ENCODE assay signal across 5 cellular contexts in the genomic region with DNA sequence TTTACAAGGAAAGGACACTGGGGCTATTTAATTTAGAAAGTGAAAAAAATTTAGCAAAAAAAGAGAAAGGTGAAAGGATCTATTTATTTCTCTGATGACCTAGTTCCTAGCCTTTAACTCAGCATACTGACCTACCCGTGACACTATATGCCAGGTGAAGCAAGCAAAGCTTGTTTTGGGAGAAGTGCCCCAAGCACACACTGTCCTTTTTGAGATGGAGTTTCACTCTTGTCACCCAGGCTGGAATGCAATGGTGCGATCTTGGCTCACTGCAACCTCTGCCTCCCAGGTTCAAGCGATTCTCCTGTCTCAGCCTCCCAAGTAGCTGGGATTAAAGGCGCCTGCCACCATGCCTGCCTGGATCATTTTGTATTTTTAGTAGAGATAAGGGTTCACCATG. TPM values are rescaled to one million over a fixed set of nuclear protein-coding genes. Genes with fewer than 3 reads are reported as not detected.
DNase-seq lines count a peak whose midpoint lies in the region; ATAC-seq and TF ChIP-seq lines count a peak whose summit lies in the region.
"Not testable (repeated sequence)": the region's sequence is repeated elsewhere in the genome, so short reads cannot be mapped to it uniquely, and the experiment has no call there.

No MANE protein-coding gene starts in this region.

- 85 to 96% (median 95%) methylated on average over 4 of the region's 4 CpGs for WGBS in heart left ventricle, 4 donors
- WGBS in psoas muscle, 3 donors, result 40 to 83% (median 50%) methylated on average over 4 of the region's 4 CpGs

- not testable (repeated sequence) for TF ChIP-seq POLR2A in heart left ventricle (IDR thresholded peaks at IDR 0.05)

- not testable (repeated sequence) for H3K4me3 ChIP-seq in heart left ventricle; left ventricle myocardium inferior; right atrium auricular region; psoas muscle; skeletal muscle tissue (ENCODE audit: low read length in 3 of 3)

- H3K27ac ChIP-seq in heart left ventricle (peak overlapping the region in 8 of 12 donors; percentile 60 to 78 (median 71)), left ventricle myocardium inferior (replicated peaks) (peak overlapping the region; percentile 74), right atrium auricular region (peak overlapping the region; percentile 54 to 87), psoas muscle (peak overlapping the region; percentile 84), skeletal muscle tissue (ENCODE audit: low read depth, low read length) (peak overlapping the region; percentile 93)

- ATAC-seq in heart left ventricle (peak in 1 of 4 donors; percentile 16), psoas muscle (peak; percentile 39 to 88 (median 70))

- not testable (repeated sequence) for H3K27me3 ChIP-seq in heart left ventricle; left ventricle myocardium inferior (ENCODE audit: low read depth); right atrium auricular region; psoas muscle (ENCODE audit: insufficient read depth in 3 of 3, low read length in 2 of 3); skeletal muscle tissue (ENCODE audit: control insufficient read depth in 3 of 3, insufficient read depth in 3 of 3, low read length in 3 of 3)

- intact Hi-C loops in heart left ventricle (cut with DNase I); left ventricle myocardium inferior (cut with micrococcal nuclease); psoas muscle (cut with DNase I): not testable (repeated sequence)

- not testable (repeated sequence) for H3K36me3 ChIP-seq in heart left ventricle; left ventricle myocardium inferior; right atrium auricular region; psoas muscle (ENCODE audit: insufficient read depth in 1 of 2, low read depth in 1 of 2); skeletal muscle tissue (ENCODE audit: control insufficient read depth in 3 of 3, insufficient read depth in 3 of 3, low read length in 3 of 3)

- DNase-seq in heart left ventricle; left ventricle myocardium inferior; right atrium auricular region (ENCODE audit: low spot score); psoas muscle: not testable (repeated sequence)

- H3K9me3 ChIP-seq in heart left ventricle (peaks cover 0 to 11% (median 6%) of the 10 kb centered on the region in 12 donors), left ventricle myocardium inferior (replicated peaks) (peaks cover 13% of the 10 kb centered on the region)
- H3K9me3 ChIP-seq in right atrium auricular region; psoas muscle; skeletal muscle tissue (ENCODE audit: control insufficient read depth in 3 of 3, low read length in 3 of 3): not testable (repeated sequence)

- not testable (repeated sequence) for H3K9ac ChIP-seq in skeletal muscle tissue (ENCODE audit: low read depth in 1 of 3, low read length in 3 of 3)

- not testable (repeated sequence) for TF ChIP-seq CTCF in heart left ventricle (IDR thresholded peaks at IDR 0.05); left ventricle myocardium inferior (IDR thresholded peaks at IDR 0.05; ENCODE audit: borderline replicate concordance); right atrium auricular region (IDR thresholded peaks at IDR 0.05); psoas muscle (IDR thresholded peaks at IDR 0.05)

- H3K4me1 ChIP-seq in heart left ventricle (peaks cover 0 to 12% (median 0%) of the 10 kb centered on the region in 12 donors), left ventricle myocardium inferior (peaks cover 14% of the 10 kb centered on the region), psoas muscle (peaks cover 23% of the 10 kb centered on the region), skeletal muscle tissue (ENCODE audit: control insufficient read depth in 3 of 3, insufficient read depth in 3 of 3, low read length in 3 of 3) (peaks cover 3 to 21% (median 7%) of the 10 kb centered on the region in 3 donors)
- H3K4me1 ChIP-seq in right atrium auricular region, result not testable (repeated sequence)

RNA-seq across cellular contexts. Expression of a gene that starts 14.6 kb away (rescaled TPM):
- total RNA-seq in heart left ventricle (10 to 100 TPM; 26.3 to 53.7 (median 36.8) TPM), left ventricle myocardium inferior (39.5 TPM), right atrium auricular region (10 to 100 TPM; 29.0 to 36.2 TPM), psoas muscle (10 to 100 TPM; 48.7 to 67.9 (median 59.5) TPM), skeletal muscle tissue (45.9 TPM)
- polyA plus RNA-seq in heart left ventricle (10 to 100 TPM; 13.9 to 15.4 TPM), psoas muscle (10 to 100 TPM; 14.6 to 64.8 (median 21.4) TPM)
